13 cellular contexts compared by ENCODE assay signal in genomic region chr10:93420091-93420490, GRCh38.
DNase-seq lines count a peak whose midpoint lies in the region; ATAC-seq and TF ChIP-seq lines count a peak whose summit lies in the region.
"Had no signal": no experiment of that assay in that cellular context is flagged by ENCODE, and none has a peak within 500 bp of the region (broad histone marks: within the 10 kb centered on the region; RNA-seq: fewer than 3 reads in every experiment).

No MANE protein-coding gene starts in this region.

- peak; percentile 32 to 57 for ATAC-seq in left cardiac atrium
- ATAC-seq in GM18505 (IDR thresholded peaks at IDR 0.05; ENCODE audit: unreplicated experiment), result no peak
- ATAC-seq: mucosa of descending colon had no signal

- no peak overlapping the region for H3K18ac ChIP-seq in trophoblast cell (ENCODE audit: low read length)

- H3K9ac ChIP-seq in trophoblast cell (ENCODE audit: low read length), result no peak overlapping the region

- no CpG with 5 or more reads among the region's 5 CpGs for WGBS in trophoblast cell (ENCODE audit: extremely low coverage, insufficient coverage, insufficient read length)

- no peak overlapping the region for H2BK12ac ChIP-seq in trophoblast cell (ENCODE audit: low read length)

- intact Hi-C loops in left cardiac atrium (cut with DNase I), result no loop called here

- no peak overlapping the region for H2BK5ac ChIP-seq in trophoblast cell (ENCODE audit: low read depth, low read length, poor library complexity)

- H3K4me3 ChIP-seq in trophoblast cell (ENCODE audit: low read depth, low read length), result no peak overlapping the region
- H3K4me3 ChIP-seq: mucosa of descending colon had no signal

- DNase-seq in EH (ENCODE audit: low read depth) (peak; percentile 76), RPMI8226 (peak; percentile 3), left cardiac atrium (no peak), trophoblast cell (peak in 1 of 2 donors; percentile 47), GF-D8 (lab: John Stamatoyannopoulos, UW) (no peak), SW480 (ENCODE audit: low spot score) (no peak), kidney tubule cell (ENCODE audit: low spot score) (no peak)
- DNase-seq: brain microvascular endothelial cell; CD4-positive, CD25-positive, alpha-beta regulatory T cell; foreskin melanocyte; mucosa of descending colon; stimulated activated CD8-positive, alpha-beta memory T cell treated with anti-CD3 and anti-CD28 coated beads, Interleukin-4, amount 100 ng/mL, for 48 hours had no signal

- peaks cover 8 to 11% of the 10 kb centered on the region in 2 experiments for H3K36me3 ChIP-seq in trophoblast cell (ENCODE audit: control insufficient read depth in 1 of 2, insufficient read depth in 2 of 2, low read length in 2 of 2)

- H4K91ac ChIP-seq in trophoblast cell (ENCODE audit: low read depth, low read length), result no peak overlapping the region

- H2AK5ac ChIP-seq in trophoblast cell (ENCODE audit: low read length), result no peak overlapping the region

- H3K9me3 ChIP-seq in trophoblast cell (ENCODE audit: insufficient read depth, low read depth, low read length), result no peaks in the 10 kb centered on the region
- H3K9me3 ChIP-seq: mucosa of descending colon had no signal

- H3K27ac ChIP-seq in trophoblast cell (ENCODE audit: low read depth, low read length), result peak overlapping the region; percentile 27
- H3K27ac ChIP-seq: brain microvascular endothelial cell had no signal

- no peaks in the 10 kb centered on the region for H3K79me2 ChIP-seq in trophoblast cell (ENCODE audit: control insufficient read depth, insufficient read depth, low read length, poor library complexity)

- H3K27me3 ChIP-seq in trophoblast cell (ENCODE audit: insufficient read depth, low read length), result no peaks in the 10 kb centered on the region
- H3K27me3 ChIP-seq: brain microvascular endothelial cell had no signal

- H3K4me1 ChIP-seq in trophoblast cell (ENCODE audit: control insufficient read depth in 1 of 2, insufficient read depth in 2 of 2, low read length in 2 of 2), result peaks cover 9 to 35% of the 10 kb centered on the region in 2 experiments

- H3K4ac ChIP-seq in trophoblast cell (ENCODE audit: low read depth, low read length), result no peak overlapping the region

- H3K14ac ChIP-seq in trophoblast cell (ENCODE audit: low read length), result no peak overlapping the region

- H2BK120ac ChIP-seq in trophoblast cell (ENCODE audit: insufficient read depth, low read length, poor library complexity), result no peak overlapping the region

- no peak overlapping the region for H3K4me2 ChIP-seq in trophoblast cell (ENCODE audit: low read length)

- peaks cover 16% of the 10 kb centered on the region for H3K79me1 ChIP-seq in trophoblast cell (ENCODE audit: low read length)

- no peak overlapping the region for H3K23ac ChIP-seq in trophoblast cell (ENCODE audit: low read length)

- no peak overlapping the region for H2AFZ ChIP-seq in trophoblast cell (ENCODE audit: insufficient read depth, low read length, poor library complexity)

- H4K8ac ChIP-seq in trophoblast cell (ENCODE audit: low read depth, low read length), result no peak overlapping the region

- no peak for TF ChIP-seq POLR2A in GM18505 (IDR thresholded peaks at IDR 0.05; ENCODE audit: borderline replicate concordance, extremely low read depth, insufficient read depth, insufficient read length)

- H4K12ac ChIP-seq in trophoblast cell (ENCODE audit: low read depth, low read length), result no peak overlapping the region

Comparison
In these comparisons a context has a peak if more than half of its experiments do, and no peak if none do; other contexts are left out.
1. DNase-seq: peak in EH (single experiment) and RPMI8226 (single experiment); none in left cardiac atrium (single experiment), GF-D8 (single experiment), SW480 (single experiment) and kidney tubule cell (single experiment).